Comparison of ENCODE assay signal across 25 cellular contexts in genomic region chr10:133466683-133467275, GRCh38. TPM values are rescaled to one million over a fixed set of nuclear protein-coding genes. Genes with fewer than 3 reads are reported as not detected.
A peak's percentile ranks its signal among the peaks of the same experiment; 100 is the strongest.
DNase-seq lines count a peak whose midpoint lies in the region; ATAC-seq, FAIRE-seq and TF ChIP-seq lines count a peak whose summit lies in the region.
"Had no signal": no experiment of that assay in that cellular context is flagged by ENCODE, and none has a peak within 500 bp of the region (broad histone marks: within the 10 kb centered on the region; RNA-seq: fewer than 3 reads in every experiment).

No MANE protein-coding gene starts in this region.

- H2BK5ac ChIP-seq in trophoblast cell (ENCODE audit: low read depth, low read length, poor library complexity): no peak overlapping the region

- no peaks in the 10 kb centered on the region for H3K4me1 ChIP-seq in HEK293 (ENCODE audit: control insufficient read depth, insufficient read depth, low read length)
- H3K4me1 ChIP-seq in trophoblast cell (ENCODE audit: control insufficient read depth in 1 of 2, insufficient read depth in 2 of 2, low read length in 2 of 2): no peaks in the 10 kb centered on the region
- H3K4me1 ChIP-seq: A549, BLaER1, SJCRH30 had no signal

- no peak overlapping the region for H3K14ac ChIP-seq in trophoblast cell (ENCODE audit: low read length)

- no peak overlapping the region for H3K9ac ChIP-seq in trophoblast cell (ENCODE audit: low read length)
- H3K9ac ChIP-seq: BLaER1 had no signal

- H3K18ac ChIP-seq in trophoblast cell (ENCODE audit: low read length): no peak overlapping the region

- DNase-seq in activated CD8-positive, alpha-beta memory T cell treated with anti-CD3 and anti-CD28 coated beads, Interleukin-2, amount 10 ng/mL, durations not matched to agents 7 days and 5 days: peak; percentile 31
- DNase-seq in activated CD8-positive, alpha-beta memory T cell treated with anti-CD3 and anti-CD28 coated beads, Interleukin-2, amount 50 U/mL, for 48 hours: no peak
- DNase-seq in epidermal melanocyte (ENCODE audit: insufficient read length, low spot score) (peak; percentile 5), trophoblast cell (no peak), frontal cortex (ENCODE audit: low spot score in 2 of 2) (no peak)
- DNase-seq: CD8-positive, alpha-beta memory T cell; DMS53; Kasumi-1; MG63; NCI-H1048; NCI-H1436; NCI-H2029; NCI-H526; PC-9; SJCRH30 had no signal

- H3K4me3 Mint-ChIP-seq in activated CD8-positive, alpha-beta memory T cell treated with anti-CD3 and anti-CD28 coated beads, Interleukin-2, amount 10 ng/mL, durations not matched to agents 7 days and 5 days: no peak overlapping the region
- H3K4me3 Mint-ChIP-seq: CD8-positive, alpha-beta memory T cell had no signal

- H3K4ac ChIP-seq in trophoblast cell (ENCODE audit: low read depth, low read length): no peak overlapping the region

- H3K4me1 Mint-ChIP-seq in activated CD8-positive, alpha-beta memory T cell treated with anti-CD3 and anti-CD28 coated beads, Interleukin-2, amount 10 ng/mL, durations not matched to agents 7 days and 5 days: no peaks in the 10 kb centered on the region

- no peaks in the 10 kb centered on the region for H3K79me1 ChIP-seq in trophoblast cell (ENCODE audit: low read length)

- H4K8ac ChIP-seq in trophoblast cell (ENCODE audit: low read depth, low read length): no peak overlapping the region

- no peak overlapping the region for H3K4me2 ChIP-seq in trophoblast cell (ENCODE audit: low read length)
- H3K4me2 ChIP-seq: A549, BLaER1, PC-9 had no signal

- no peak overlapping the region for H4K91ac ChIP-seq in trophoblast cell (ENCODE audit: low read depth, low read length)

- H4K12ac ChIP-seq in trophoblast cell (ENCODE audit: low read depth, low read length): no peak overlapping the region

- H3K23ac ChIP-seq in trophoblast cell (ENCODE audit: low read length): no peak overlapping the region

- no peak overlapping the region for H2BK120ac ChIP-seq in trophoblast cell (ENCODE audit: insufficient read depth, low read length, poor library complexity)

- no peaks in the 10 kb centered on the region for H3K36me3 Mint-ChIP-seq in activated CD8-positive, alpha-beta memory T cell treated with anti-CD3 and anti-CD28 coated beads, Interleukin-2, amount 10 ng/mL, durations not matched to agents 7 days and 5 days

- H3K27ac Mint-ChIP-seq in activated CD8-positive, alpha-beta memory T cell treated with anti-CD3 and anti-CD28 coated beads, Interleukin-2, amount 10 ng/mL, durations not matched to agents 7 days and 5 days: no peak overlapping the region

- no peak for TF ChIP-seq CTCF in HEK293 (tag by site-specific recombination; IDR thresholded peaks at IDR 0.05)

- no peak overlapping the region for H2BK12ac ChIP-seq in trophoblast cell (ENCODE audit: low read length)

- H3K27me3 Mint-ChIP-seq in activated CD8-positive, alpha-beta memory T cell treated with anti-CD3 and anti-CD28 coated beads, Interleukin-2, amount 10 ng/mL, durations not matched to agents 7 days and 5 days: peaks cover 10% of the 10 kb centered on the region
- H3K27me3 Mint-ChIP-seq: CD8-positive, alpha-beta memory T cell had no signal

- CTCF ChIA-PET in activated CD8-positive, alpha-beta memory T cell treated with anti-CD3 and anti-CD28 coated beads, Interleukin-2, amount 10 ng/mL, durations not matched to agents 7 days and 5 days (lab: Charles Lee): no interaction called here
- CTCF ChIA-PET in HEK293 (lab: Yijun Ruan, JAX): no interaction called here

- H3K9me3 ChIP-seq in HEK293 (ENCODE audit: control insufficient read depth, insufficient read depth, low read depth, low read length) (no peaks in the 10 kb centered on the region), trophoblast cell (ENCODE audit: insufficient read depth, low read depth, low read length) (peaks cover 53% of the 10 kb centered on the region)
- H3K9me3 ChIP-seq: A549, BLaER1, MG63, SJCRH30 had no signal

- WGBS in trophoblast cell (ENCODE audit: extremely low coverage, insufficient coverage, insufficient read length): no CpG with 5 or more reads among the region's 7 CpGs

- ATAC-seq in activated CD8-positive, alpha-beta memory T cell treated with anti-CD3 and anti-CD28 coated beads, Interleukin-2, amount 10 ng/mL, durations not matched to agents 7 days and 5 days: no peak
- ATAC-seq in SK-N-SH treated with all-trans-retinoic acid at 6 μM for 48 hours: no peak
- ATAC-seq in GM21825 (IDR thresholded peaks at IDR 0.05; ENCODE audit: unreplicated experiment): no peak

- H3K27me3 ChIP-seq in trophoblast cell (ENCODE audit: insufficient read depth, low read length): no peaks in the 10 kb centered on the region
- H3K27me3 ChIP-seq: BLaER1, MG63, SJCRH30 had no signal

- H3K36me3 ChIP-seq in HEK293 (ENCODE audit: control insufficient read depth in 2 of 2, insufficient read depth in 1 of 2, low read length in 2 of 2): peaks cover 0 to 5% of the 10 kb centered on the region in 2 experiments; a peak in 1 of 3 replicates
- no peaks in the 10 kb centered on the region for H3K36me3 ChIP-seq in trophoblast cell (ENCODE audit: control insufficient read depth in 1 of 2, insufficient read depth in 2 of 2, low read length in 2 of 2)
- H3K36me3 ChIP-seq: BLaER1, MG63, SJCRH30 had no signal

- no peaks in the 10 kb centered on the region for H3K9me3 Mint-ChIP-seq in activated CD8-positive, alpha-beta memory T cell treated with anti-CD3 and anti-CD28 coated beads, Interleukin-2, amount 10 ng/mL, durations not matched to agents 7 days and 5 days (ENCODE audit: low read depth)

- no peak overlapping the region for H3K27ac ChIP-seq in HEK293 (ENCODE audit: extremely low read depth, low read depth, low read length)
- H3K27ac ChIP-seq in trophoblast cell (ENCODE audit: low read depth, low read length): no peak overlapping the region
- H3K27ac ChIP-seq: A549, BLaER1, HL-60, PC-9, RWPE1, SJCRH30 had no signal

- POLR2A ChIA-PET in HEK293 (lab: Yijun Ruan, JAX): no interaction called here

- H3K4me3 ChIP-seq in HEK293 (ENCODE audit: low read depth, low read length) (no peak overlapping the region), trophoblast cell (ENCODE audit: low read depth, low read length) (peak overlapping the region; percentile 3)
- H3K4me3 ChIP-seq: A549, BLaER1, MG63, PC-9, SJCRH30 had no signal

- H2AFZ ChIP-seq in trophoblast cell (ENCODE audit: insufficient read depth, low read length, poor library complexity): no peak overlapping the region
- H2AFZ ChIP-seq: PC-9 had no signal

- FAIRE-seq in frontal cortex (lab: Jason Lieb, UNC): no peak
- FAIRE-seq: A549, GM12892, H54 had no signal

- no peak overlapping the region for H2AK5ac ChIP-seq in trophoblast cell (ENCODE audit: low read length)

- H3K79me2 ChIP-seq in trophoblast cell (ENCODE audit: control insufficient read depth, insufficient read depth, low read length, poor library complexity): no peaks in the 10 kb centered on the region

TF ChIP-seq in HEK293, 187 proteins besides CTCF, POLR2A, EP300 and RAD21:
- TF ChIP-seq, protein P1, sequence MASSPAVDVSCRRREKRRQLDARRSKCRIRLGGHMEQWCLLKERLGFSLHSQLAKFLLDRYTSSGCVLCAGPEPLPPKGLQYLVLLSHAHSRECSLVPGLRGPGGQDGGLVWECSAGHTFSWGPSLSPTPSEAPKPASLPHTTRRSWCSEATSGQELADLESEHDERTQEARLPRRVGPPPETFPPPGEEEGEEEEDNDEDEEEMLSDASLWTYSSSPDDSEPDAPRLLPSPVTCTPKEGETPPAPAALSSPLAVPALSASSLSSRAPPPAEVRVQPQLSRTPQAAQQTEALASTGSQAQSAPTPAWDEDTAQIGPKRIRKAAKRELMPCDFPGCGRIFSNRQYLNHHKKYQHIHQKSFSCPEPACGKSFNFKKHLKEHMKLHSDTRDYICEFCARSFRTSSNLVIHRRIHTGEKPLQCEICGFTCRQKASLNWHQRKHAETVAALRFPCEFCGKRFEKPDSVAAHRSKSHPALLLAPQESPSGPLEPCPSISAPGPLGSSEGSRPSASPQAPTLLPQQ (tag by site-specific recombination; IDR thresholded peaks at IDR 0.05): 0 out of 2 replicates have a peak, but pooled peaks have one; percentile 16
- no peak for TF ChIP-seq ZNF394 (tag by site-specific recombination; IDR thresholded peaks at IDR 0.05; ENCODE audit: borderline replicate concordance)

TF ChIP-seq in SK-N-SH treated with all-trans-retinoic acid at 6 μM for 48 hours, 23 proteins besides CTCF, POLR2A, EP300 and RAD21 (continues in another document):
- TF ChIP-seq POU6F1 (CRISPR knock-in tag; IDR thresholded peaks at IDR 0.05; ENCODE audit: borderline replicate concordance, low read depth) (no peak), ARNTL (CRISPR knock-in tag; IDR thresholded peaks at IDR 0.05; ENCODE audit: borderline replicate concordance, low read depth) (no peak), ZC3H10 (CRISPR knock-in tag; IDR thresholded peaks at IDR 0.05) (no peak), BACH2 (CRISPR knock-in tag; IDR thresholded peaks at IDR 0.05; ENCODE audit: borderline replicate concordance) (no peak), ZNF8 (CRISPR knock-in tag; IDR thresholded peaks at IDR 0.05) (no peak)

RNA-seq across cellular contexts. Expression of gene SCART1, which starts 13.0 kb away (rescaled TPM):
- 1 to 10 TPM in 1 of 2 experiments, under 1 TPM in 1; 0.82 to 4.8 TPM for total RNA-seq in activated CD8-positive, alpha-beta memory T cell treated with anti-CD3 and anti-CD28 coated beads, Interleukin-2, amount 10 ng/mL, durations not matched to agents 7 days and 5 days
- polyA plus RNA-seq in trophoblast cell (2013): 0.35 and 0.36 TPM in 2 replicates
- under 0.01 TPM for total RNA-seq in frontal cortex

RNA-seq across cellular contexts. Expression of gene SPRN, which starts 42.4 kb away (rescaled TPM):
- not detected for total RNA-seq in activated CD8-positive, alpha-beta memory T cell treated with anti-CD3 and anti-CD28 coated beads, Interleukin-2, amount 10 ng/mL, durations not matched to agents 7 days and 5 days
- polyA plus RNA-seq in trophoblast cell (2013): 0.01 TPM in 1 of 2 replicates, not detected in the other
- 6.1 TPM for total RNA-seq in frontal cortex
- total RNA-seq: CD8-positive, alpha-beta memory T cell; HT1080; PC-9; SJCRH30 had no signal

Comparison
In these comparisons a context has a peak if more than half of its experiments do, and no peak if none do; other contexts are left out.
1. DNase-seq: peak in activated CD8-positive, alpha-beta memory T cell treated with anti-CD3 and anti-CD28 coated beads, Interleukin-2, amount 10 ng/mL, durations not matched to agents 7 days and 5 days (single experiment) and epidermal melanocyte (single experiment); none in activated CD8-positive, alpha-beta memory T cell treated with anti-CD3 and anti-CD28 coated beads, Interleukin-2, amount 50 U/mL, for 48 hours (single experiment), trophoblast cell (0 of 2) and frontal cortex (0 of 2).